Comparison of ENCODE assay signal across 8 cellular contexts in the genomic region with DNA sequence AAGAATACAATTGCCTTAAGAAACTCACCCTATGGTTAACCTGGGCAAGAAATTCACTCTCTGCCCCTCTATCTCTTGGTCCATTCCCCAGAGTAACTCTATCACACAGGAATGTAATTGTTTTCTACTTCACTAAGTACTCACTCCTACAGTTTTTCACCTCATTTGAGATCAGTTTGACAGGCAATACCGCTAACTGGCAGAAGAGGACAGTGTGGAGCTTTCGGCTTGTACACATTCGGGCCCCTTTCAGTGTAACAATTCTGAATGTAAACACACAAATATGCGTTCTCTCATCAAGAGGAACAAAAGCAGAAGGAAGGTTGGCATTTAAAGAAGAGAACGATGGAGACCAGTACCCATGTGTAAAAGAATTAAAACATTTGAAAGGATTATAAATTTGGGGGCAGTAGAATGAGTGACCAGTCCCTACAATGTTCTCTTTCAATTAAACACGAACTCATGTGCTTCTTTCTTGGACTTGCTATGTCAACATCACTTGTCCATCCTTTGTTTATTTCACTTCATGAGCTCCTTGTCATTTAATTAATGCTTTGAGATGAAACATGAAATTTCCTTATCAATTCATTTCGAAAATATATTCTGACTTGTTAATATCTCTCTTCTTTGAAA.
DNase-seq lines count a peak whose midpoint lies in the region; ATAC-seq and TF ChIP-seq lines count a peak whose summit lies in the region.

No MANE protein-coding gene starts in this region.

- ATAC-seq in PC-3 = peak; percentile 79
- ATAC-seq in upper lobe of right lung = no peak
- no peak for ATAC-seq in GM21381 (IDR thresholded peaks at IDR 0.05; ENCODE audit: unreplicated experiment)
- ATAC-seq in naive thymus-derived CD8-positive, alpha-beta T cell = no peak

- peaks cover 0 to 21% (median 5%) of the 10 kb centered on the region in 5 donors for H3K27me3 Mint-ChIP-seq in naive thymus-derived CD8-positive, alpha-beta T cell

- H2AFZ ChIP-seq in PC-3 (ENCODE audit: low read length) = peak overlapping the region; percentile 64

- BruUV-seq in PC-3 (replicated peaks; lab: Mats Ljungman, UMichigan) = no TSS peak

- peak; percentile 40 to 63 for DNase-seq in HAP-1 (ENCODE audit: low spot score in 2 of 2)
- peak; percentile 60 for DNase-seq in PC-3
- DNase-seq in fibroblast of pulmonary artery (ENCODE audit: low read depth) = peak; percentile 24
- no peak for DNase-seq in upper lobe of right lung
- no peak for DNase-seq in GDM1 (lab: John Stamatoyannopoulos, UW)
- no peak for DNase-seq in naive thymus-derived CD8-positive, alpha-beta T cell

- H3K4me1 ChIP-seq in DOHH2 (ENCODE audit: control insufficient read depth, low read length) (no peaks in the 10 kb centered on the region), HAP-1 (peaks cover 7% of the 10 kb centered on the region; the same call in 1 of the 2 replicates), PC-3 (ENCODE audit: insufficient read depth, low read length) (no peaks in the 10 kb centered on the region; the same call in 1 of the 2 replicates), upper lobe of right lung (no peaks in the 10 kb centered on the region)

- no peaks in the 10 kb centered on the region for H3K9me2 ChIP-seq in DOHH2 (replicated peaks; ENCODE audit: control insufficient read depth, low read length)
- no peaks in the 10 kb centered on the region for H3K9me2 ChIP-seq in PC-3 (replicated peaks; ENCODE audit: low read length)

- H3K27me3 ChIP-seq in DOHH2 (ENCODE audit: control insufficient read depth, low read length) (no peaks in the 10 kb centered on the region; the same call in 1 of the 2 replicates), HAP-1 (ENCODE audit: low read depth) (no peaks in the 10 kb centered on the region), PC-3 (ENCODE audit: low read length) (no peaks in the 10 kb centered on the region), upper lobe of right lung (no peaks in the 10 kb centered on the region)

- H3K4me2 ChIP-seq in DOHH2 (ENCODE audit: low read length) (0 out of 2 replicates have a peak overlapping the region, but pooled peaks have one; percentile 15), PC-3 (ENCODE audit: low read length) (peak overlapping the region; percentile 68)

- H3K9me3 Mint-ChIP-seq in naive thymus-derived CD8-positive, alpha-beta T cell = peaks cover 0 to 36% (median 15%) of the 10 kb centered on the region in 9 donors

- TF ChIP-seq CTCF in DOHH2 (IDR thresholded peaks at IDR 0.05; ENCODE audit: low read depth, low read length, poor library complexity, severe bottlenecking) (peak; percentile 78), PC-3 (conservative IDR thresholded peaks at IDR 0.05; ENCODE audit: low read depth, low read length) (peak; percentile 86), fibroblast of pulmonary artery (IDR thresholded peaks at IDR 0.05; ENCODE audit: low read length, missing control alignments) (peak; percentile 67), upper lobe of right lung (IDR thresholded peaks at IDR 0.05) (peak; percentile 38)

- CTCF ChIA-PET in PC-3 (lab: Charles Lee) = interaction anchor here (0.6 to 0.7 kb wide), 2 partner anchors 171 to 397 kb away, joined by 3 read pairs; no protein-coding TSS in a partner anchor

- no peak overlapping the region for H3K27ac Mint-ChIP-seq in naive thymus-derived CD8-positive, alpha-beta T cell

- no peaks in the 10 kb centered on the region for H3K36me3 ChIP-seq in DOHH2 (ENCODE audit: control insufficient read depth, low read length)
- H3K36me3 ChIP-seq in HAP-1 (replicated peaks) = no peaks in the 10 kb centered on the region
- H3K36me3 ChIP-seq in PC-3 (ENCODE audit: low read depth, low read length) = no peaks in the 10 kb centered on the region
- no peaks in the 10 kb centered on the region for H3K36me3 ChIP-seq in upper lobe of right lung

- no peak overlapping the region for H3K9ac ChIP-seq in PC-3 (ENCODE audit: low read length)

- no peaks in the 10 kb centered on the region for H3K79me2 ChIP-seq in DOHH2 (ENCODE audit: control insufficient read depth, low read length)
- no peaks in the 10 kb centered on the region for H3K79me2 ChIP-seq in PC-3 (ENCODE audit: low read length)

- no peaks in the 10 kb centered on the region for H4K20me1 ChIP-seq in DOHH2 (ENCODE audit: control insufficient read depth, insufficient read depth, low read depth, low read length)
- H4K20me1 ChIP-seq in PC-3 (ENCODE audit: low read length) = no peaks in the 10 kb centered on the region

- no peaks in the 10 kb centered on the region for H3K4me1 Mint-ChIP-seq in naive thymus-derived CD8-positive, alpha-beta T cell

- H3F3A ChIP-seq in DOHH2 (ENCODE audit: control insufficient read depth, insufficient read depth) = no peaks in the 10 kb centered on the region
- no peaks in the 10 kb centered on the region for H3F3A ChIP-seq in PC-3 (ENCODE audit: low read length, unreplicated experiment)

- no peaks in the 10 kb centered on the region for H3K36me3 Mint-ChIP-seq in naive thymus-derived CD8-positive, alpha-beta T cell

- H3K27ac ChIP-seq in DOHH2 (ENCODE audit: low read depth, low read length) (no peak overlapping the region), PC-3 (ENCODE audit: low read length) (no peak overlapping the region), upper lobe of right lung (no peak overlapping the region)

- POLR2A ChIA-PET in PC-3 (lab: Charles Lee; ENCODE audit: unreplicated experiment) = no interaction called here
- POLR2A ChIA-PET in naive thymus-derived CD8-positive, alpha-beta T cell (lab: Charles Lee) = no interaction called here

- intact Hi-C loops in PC-3 (cut with micrococcal nuclease) (loop anchor here (1.0 to 10.0 kb wide), 2 partner anchors 100 to 305 kb away; no protein-coding TSS in a partner anchor), upper lobe of right lung (cut with DNase I) (no loop called here)

- H3K9me3 ChIP-seq in DOHH2 (ENCODE audit: control insufficient read depth, insufficient read depth, low read length) (no peaks in the 10 kb centered on the region), HAP-1 (no peaks in the 10 kb centered on the region), PC-3 (ENCODE audit: low read length) (no peaks in the 10 kb centered on the region), upper lobe of right lung (no peaks in the 10 kb centered on the region)

- H3K4me3 ChIP-seq in DOHH2 (ENCODE audit: low read length) (no peak overlapping the region), HAP-1 (no peak overlapping the region), PC-3 (ENCODE audit: low read length) (peak overlapping the region; percentile 32; the same call in 1 of the 2 replicates), fibroblast of pulmonary artery (replicated peaks; ENCODE audit: low read depth, low read length) (no peak overlapping the region), upper lobe of right lung (no peak overlapping the region)

- no peak overlapping the region for H3K4me3 Mint-ChIP-seq in naive thymus-derived CD8-positive, alpha-beta T cell

- in situ Hi-C loops in HAP-1 (cut with MboI; ENCODE audit: low sequenced_read_pairs) = no loop called here

Comparison
In these comparisons a context has a peak if more than half of its experiments do, and no peak if none do; other contexts are left out.
1. DNase-seq: peak in HAP-1 (2 of 2), PC-3 (single experiment) and fibroblast of pulmonary artery (single experiment); none in upper lobe of right lung (single experiment), GDM1 (single experiment) and naive thymus-derived CD8-positive, alpha-beta T cell (0 of 10).
2. Peak in every context shown above with its lines, with median percentiles within 50 percentile points of each other: CTCF ChIP-seq.